In genomic region chr6:16222826-16223225, GRCh38 we compare ENCODE assay signal across 24 cellular contexts. TPM values are rescaled to one million over a fixed set of nuclear protein-coding genes. Genes with fewer than 3 reads are reported as not detected.
DNase-seq lines count a peak whose midpoint lies in the region; ATAC-seq and TF ChIP-seq lines count a peak whose summit lies in the region.
"Had no signal": no experiment of that assay in that cellular context is flagged by ENCODE, and none has a peak within 500 bp of the region (broad histone marks: within the 10 kb centered on the region; RNA-seq: fewer than 3 reads in every experiment).

No MANE protein-coding gene starts in this region.

- H3K4me1 ChIP-seq in GM23338 (ENCODE audit: insufficient read depth) (no peaks in the 10 kb centered on the region), testis (peaks cover 22% of the 10 kb centered on the region)
- H3K4me1 ChIP-seq: BLaER1 had no signal

- no peak for TF ChIP-seq CTCF in GM23338 (conservative IDR thresholded peaks at IDR 0.05; ENCODE audit: low read depth in 2 of 2)
- TF ChIP-seq CTCF in chondrocyte (IDR thresholded peaks at IDR 0.05) = no peak
- no peak for TF ChIP-seq CTCF in testis (IDR thresholded peaks at IDR 0.05)

- peak; percentile 27 to 36 for DNase-seq in activated T-cell treated with anti-CD3 and anti-CD28 coated beads, Interleukin-2, amount 50 U/mL, for 48 hours
- DNase-seq in activated T-cell treated with anti-CD3 and anti-CD28 coated beads for 4 hours (no peak), GM23338 (ENCODE audit: low spot score) (no peak), chondrocyte (ENCODE audit: low spot score) (no peak), testis (peak; percentile 11), HPDE6-E6E7 (ENCODE audit: extremely low spot score) (no peak)
- DNase-seq in activated CD4-positive, alpha-beta T cell treated with anti-CD3 and anti-CD28 coated beads, Interleukin-2, amount 50 U/mL, for 4 hours = no peak
- DNase-seq: ACHN; CD4-positive, alpha-beta T cell; COR-L47; DMS79; HCEC 1CT; Karpas-422; NCI-H1694; NCI-H2081; NCI-H524 treated with DMSO at 0.1 percent for 48 hours; NCI-H82; SIG-M5; SK-N-SH had no signal

- peaks cover 3% of the 10 kb centered on the region for H3K4me1 Mint-ChIP-seq in GM23338
- peaks cover 31% of the 10 kb centered on the region for H3K4me1 Mint-ChIP-seq in chondrocyte (ENCODE audit: low read depth)

- no peak for ATAC-seq in GM23338
- no peak for ATAC-seq in GM18873 (IDR thresholded peaks at IDR 0.05; ENCODE audit: low FRiP score, unreplicated experiment)
- ATAC-seq: Panc1 had no signal

- H3K9me3 Mint-ChIP-seq in GM23338 = peaks cover 7% of the 10 kb centered on the region; the same call in 1 of the 3 replicates
- H3K9me3 Mint-ChIP-seq in chondrocyte (ENCODE audit: low read depth) = no peaks in the 10 kb centered on the region
- H3K9me3 Mint-ChIP-seq: CD4-positive, alpha-beta T cell had no signal

- no peaks in the 10 kb centered on the region for H3F3A ChIP-seq in GM23338 (replicated peaks; ENCODE audit: low read depth)

- no peaks in the 10 kb centered on the region for H3K9me3 ChIP-seq in testis
- H3K9me3 ChIP-seq: SK-N-SH had no signal

- intact Hi-C loops in testis (cut with DNase I; ENCODE audit: low total_unique reads) = no loop called here

- 0 out of 2 replicates have a peak overlapping the region, but pooled peaks have one; percentile 23 for H2AFZ ChIP-seq in GM23338

- no peak overlapping the region for H3K27ac Mint-ChIP-seq in GM23338
- peak overlapping the region; percentile 10 for H3K27ac Mint-ChIP-seq in chondrocyte (ENCODE audit: unreplicated experiment)
- H3K27ac Mint-ChIP-seq: CD4-positive, alpha-beta T cell; IgD-negative memory B cell had no signal

- no peaks in the 10 kb centered on the region for H3K36me3 Mint-ChIP-seq in GM23338 (ENCODE audit: low read depth)
- no peaks in the 10 kb centered on the region for H3K36me3 Mint-ChIP-seq in chondrocyte (ENCODE audit: low read depth)
- H3K36me3 Mint-ChIP-seq: IgD-negative memory B cell had no signal

- no peaks in the 10 kb centered on the region for H3K36me3 ChIP-seq in GM23338 (ENCODE audit: insufficient read depth)
- no peaks in the 10 kb centered on the region for H3K36me3 ChIP-seq in testis (ENCODE audit: low read depth, missing control alignments)
- H3K36me3 ChIP-seq: BLaER1 had no signal

- WGBS in testis, 2 donors = 71 to 73% methylated on average over 3 of the region's 3 CpGs

- no peak for TF ChIP-seq POLR2A in testis (IDR thresholded peaks at IDR 0.05)

- no peak overlapping the region for H3K4me2 ChIP-seq in GM23338
- H3K4me2 ChIP-seq: BLaER1, SK-N-SH had no signal

- H3K4me3 Mint-ChIP-seq in GM23338 (no peak overlapping the region), chondrocyte (ENCODE audit: unreplicated experiment) (no peak overlapping the region)
- H3K4me3 Mint-ChIP-seq: CD4-positive, alpha-beta T cell had no signal

- H3K9me2 ChIP-seq in GM23338 (ENCODE audit: insufficient read depth) = no peaks in the 10 kb centered on the region
- H3K9me2 ChIP-seq: SK-N-SH had no signal

- H3K27ac ChIP-seq in GM23338 (ENCODE audit: low read depth) (no peak overlapping the region), testis (peak overlapping the region; percentile 62 to 65)
- H3K27ac ChIP-seq: 22Rv1, BLaER1 had no signal

- H3K4me3 ChIP-seq in GM23338 (no peak overlapping the region), testis (no peak overlapping the region)
- H3K4me3 ChIP-seq: BLaER1 had no signal

- H4K20me1 ChIP-seq in GM23338 (replicated peaks; ENCODE audit: insufficient read depth) = no peaks in the 10 kb centered on the region
- H4K20me1 ChIP-seq: BLaER1 had no signal

- H3K79me2 ChIP-seq in GM23338 (replicated peaks; ENCODE audit: insufficient read depth) = no peaks in the 10 kb centered on the region

- H3K27me3 Mint-ChIP-seq in GM23338 (ENCODE audit: insufficient read depth, low read depth, poor library complexity) (peaks cover 2% of the 10 kb centered on the region), chondrocyte (ENCODE audit: low read depth) (no peaks in the 10 kb centered on the region)

- no peaks in the 10 kb centered on the region for H3K27me3 ChIP-seq in GM23338 (ENCODE audit: insufficient read depth)
- H3K27me3 ChIP-seq in testis = no peaks in the 10 kb centered on the region
- H3K27me3 ChIP-seq: BLaER1 had no signal

TF ChIP-seq in GM23338, 12 proteins besides CTCF, POLR2A, EP300 and RAD21:
- TF ChIP-seq ZNF331 (CRISPR knock-in tag; IDR thresholded peaks at IDR 0.05; ENCODE audit: low read depth) (no peak), JUNB (IDR thresholded peaks at IDR 0.05; ENCODE audit: unreplicated experiment) (no peak), EZH2 (IDR thresholded peaks at IDR 0.05; ENCODE audit: low read depth, unreplicated experiment) (no peak), STAT1 (IDR thresholded peaks at IDR 0.05; ENCODE audit: unreplicated experiment) (no peak)
- TF ChIP-seq, protein P1, sequence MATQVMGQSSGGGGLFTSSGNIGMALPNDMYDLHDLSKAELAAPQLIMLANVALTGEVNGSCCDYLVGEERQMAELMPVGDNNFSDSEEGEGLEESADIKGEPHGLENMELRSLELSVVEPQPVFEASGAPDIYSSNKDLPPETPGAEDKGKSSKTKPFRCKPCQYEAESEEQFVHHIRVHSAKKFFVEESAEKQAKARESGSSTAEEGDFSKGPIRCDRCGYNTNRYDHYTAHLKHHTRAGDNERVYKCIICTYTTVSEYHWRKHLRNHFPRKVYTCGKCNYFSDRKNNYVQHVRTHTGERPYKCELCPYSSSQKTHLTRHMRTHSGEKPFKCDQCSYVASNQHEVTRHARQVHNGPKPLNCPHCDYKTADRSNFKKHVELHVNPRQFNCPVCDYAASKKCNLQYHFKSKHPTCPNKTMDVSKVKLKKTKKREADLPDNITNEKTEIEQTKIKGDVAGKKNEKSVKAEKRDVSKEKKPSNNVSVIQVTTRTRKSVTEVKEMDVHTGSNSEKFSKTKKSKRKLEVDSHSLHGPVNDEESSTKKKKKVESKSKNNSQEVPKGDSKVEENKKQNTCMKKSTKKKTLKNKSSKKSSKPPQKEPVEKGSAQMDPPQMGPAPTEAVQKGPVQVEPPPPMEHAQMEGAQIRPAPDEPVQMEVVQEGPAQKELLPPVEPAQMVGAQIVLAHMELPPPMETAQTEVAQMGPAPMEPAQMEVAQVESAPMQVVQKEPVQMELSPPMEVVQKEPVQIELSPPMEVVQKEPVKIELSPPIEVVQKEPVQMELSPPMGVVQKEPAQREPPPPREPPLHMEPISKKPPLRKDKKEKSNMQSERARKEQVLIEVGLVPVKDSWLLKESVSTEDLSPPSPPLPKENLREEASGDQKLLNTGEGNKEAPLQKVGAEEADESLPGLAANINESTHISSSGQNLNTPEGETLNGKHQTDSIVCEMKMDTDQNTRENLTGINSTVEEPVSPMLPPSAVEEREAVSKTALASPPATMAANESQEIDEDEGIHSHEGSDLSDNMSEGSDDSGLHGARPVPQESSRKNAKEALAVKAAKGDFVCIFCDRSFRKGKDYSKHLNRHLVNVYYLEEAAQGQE (IDR thresholded peaks at IDR 0.05; ENCODE audit: unreplicated experiment) = no peak
- TF ChIP-seq, protein P2, sequence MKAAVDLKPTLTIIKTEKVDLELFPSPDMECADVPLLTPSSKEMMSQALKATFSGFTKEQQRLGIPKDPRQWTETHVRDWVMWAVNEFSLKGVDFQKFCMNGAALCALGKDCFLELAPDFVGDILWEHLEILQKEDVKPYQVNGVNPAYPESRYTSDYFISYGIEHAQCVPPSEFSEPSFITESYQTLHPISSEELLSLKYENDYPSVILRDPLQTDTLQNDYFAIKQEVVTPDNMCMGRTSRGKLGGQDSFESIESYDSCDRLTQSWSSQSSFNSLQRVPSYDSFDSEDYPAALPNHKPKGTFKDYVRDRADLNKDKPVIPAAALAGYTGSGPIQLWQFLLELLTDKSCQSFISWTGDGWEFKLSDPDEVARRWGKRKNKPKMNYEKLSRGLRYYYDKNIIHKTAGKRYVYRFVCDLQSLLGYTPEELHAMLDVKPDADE (IDR thresholded peaks at IDR 0.05) = no peak

RNA-seq across cellular contexts. Expression of gene GMPR, which starts 15.6 kb away (rescaled TPM):
- total RNA-seq in GM23338 (2014; rRNA removed; shearing (Covaris generic)) = 0.35 and 1.3 TPM in 2 replicates
- polyA plus RNA-seq in GM23338 (2016; fragmentation: Nextera tagmentation; extraction: Ambion mirVana) (0.23 and 0.64 TPM in 2 replicates), testis (ENCODE audit: insufficient read depth, low read depth, low replicate concordance) (121 TPM)
- total RNA-seq in chondrocyte (9.7 to 14.4 TPM (median 11.5 TPM) in 3 replicates), testis (100 to 1,000 TPM; 164 to 215 TPM)

Comparison
In these comparisons a context has a peak if more than half of its experiments do, and no peak if none do; other contexts are left out.
1. DNase-seq: peak in activated T-cell treated with anti-CD3 and anti-CD28 coated beads, Interleukin-2, amount 50 U/mL, for 48 hours (2 of 2) and testis (single experiment); none in activated T-cell treated with anti-CD3 and anti-CD28 coated beads for 4 hours (single experiment), GM23338 (single experiment), chondrocyte (single experiment), HPDE6-E6E7 (single experiment) and activated CD4-positive, alpha-beta T cell treated with anti-CD3 and anti-CD28 coated beads, Interleukin-2, amount 50 U/mL, for 4 hours (0 of 2).
2. RNA of gene GMPR, which starts 15.6 kb away (total RNA-seq): 164 to 215 TPM in testis; 9.7 to 14.4 TPM in chondrocyte and 0.35 to 1.3 TPM in GM23338; every median in the first group is over 10 times any median in the second.